In genomic region chr20:25059487-25059820, GRCh38 we compare ENCODE assay signal across 16 cellular contexts. TPM values are rescaled to one million over a fixed set of nuclear protein-coding genes. Genes with fewer than 3 reads are reported as not detected.
DNase-seq lines count a peak whose midpoint lies in the region; ATAC-seq and TF ChIP-seq lines count a peak whose summit lies in the region.
"Had no signal": no experiment of that assay in that cellular context is flagged by ENCODE, and none has a peak within 500 bp of the region (broad histone marks: within the 10 kb centered on the region; RNA-seq: fewer than 3 reads in every experiment).

No MANE protein-coding gene starts in this region.

- peaks cover 26 to 47% (median 42%) of the 10 kb centered on the region in 6 donors for H3K4me1 ChIP-seq in spleen

- peak overlapping the region; percentile 89 for H3K27ac ChIP-seq in CD4-positive, alpha-beta T cell (ENCODE audit: low read depth, low read length)
- H3K27ac ChIP-seq in spleen: peak overlapping the region in 7 of 8 donors; percentile 74 to 98 (median 93)

- 83 to 87% (median 86%) methylated on average over 5 of the region's 5 CpGs for WGBS in spleen, 5 donors

- no peaks in the 10 kb centered on the region for H3K27me3 Mint-ChIP-seq in CD4-positive, alpha-beta T cell
- H3K27me3 Mint-ChIP-seq in activated B cell treated with CpG ODN at 0.5 μM for 24 hours: no peaks in the 10 kb centered on the region
- peaks cover 3 to 24% (median 4%) of the 10 kb centered on the region in 3 donors for H3K27me3 Mint-ChIP-seq in immature natural killer cell (ENCODE audit: low read depth in 3 of 3)

- peak overlapping the region; percentile 88 for H3K27ac Mint-ChIP-seq in CD4-positive, alpha-beta T cell
- peak overlapping the region; percentile 80 for H3K27ac Mint-ChIP-seq in activated B cell treated with CpG ODN at 0.5 μM for 24 hours
- H3K27ac Mint-ChIP-seq in immature natural killer cell: peak overlapping the region; percentile 90 to 96 (median 93)

- intact Hi-C loops in CD4-positive, alpha-beta T cell (cut with DNase I, micrococcal nuclease): loop anchor here in 1 of 2 experiments (5.0 to 10.0 kb wide), 4 partner anchors 188 to 1707 kb away; partner anchors contain the start of genes ABHD12, NAPB, NXT1 and PYGB
- intact Hi-C loops in activated B cell treated with CpG ODN at 0.5 μM for 24 hours (cut with micrococcal nuclease): loop anchor here (2.0 to 5.0 kb wide), 4 partner anchors 233 to 1697 kb away; partner anchors contain the start of genes ABHD12, GZF1 and ZNF337
- intact Hi-C loops in spleen (cut with DNase I; ENCODE audit: low total_unique reads): no loop called here

- peaks cover 0 to 6% (median 0%) of the 10 kb centered on the region in 6 donors for H3K36me3 ChIP-seq in spleen
- H3K36me3 ChIP-seq: neutrophil had no signal

- TF ChIP-seq POLR2A in spleen (IDR thresholded peaks at IDR 0.05): no peak

- H3K9me3 ChIP-seq in CD4-positive, alpha-beta T cell (ENCODE audit: control insufficient read depth, low read length): no peaks in the 10 kb centered on the region
- no peaks in the 10 kb centered on the region for H3K9me3 ChIP-seq in spleen
- H3K9me3 ChIP-seq: neutrophil had no signal

- DNase-seq in CD4-positive, alpha-beta T cell: no peak
- DNase-seq in activated B cell treated with CpG ODN at 0.5 μM for 24 hours (no peak), immature natural killer cell (no peak), spleen (peak; percentile 51), HPDE6-E6E7 (ENCODE audit: extremely low spot score) (no peak), cerebellar cortex (ENCODE audit: low spot score) (no peak), DMS114 treated with DMSO at 0.1 percent for 48 hours (lab: John Stamatoyannopoulos, UW; ENCODE audit: unreplicated experiment) (no peak)
- no peak for DNase-seq in stimulated activated naive CD8-positive, alpha-beta T cell treated with anti-CD3 and anti-CD28 coated beads, Interleukin-15, Interleukin-2, amounts not matched to agents 100 U/mL and 50 U/mL, for 24 hours
- DNase-seq: cortex of kidney; NCI-H1092; OCI-M1; stimulated activated CD4-positive, alpha-beta T cell treated with anti-CD3 and anti-CD28 coated beads, Interleukin-15, amount 100 ng/mL, for 24 hours; T-helper 9 cell had no signal

- no peaks in the 10 kb centered on the region for H3K27me3 ChIP-seq in CD4-positive, alpha-beta T cell (ENCODE audit: control insufficient read depth, insufficient read depth, low read length)
- no peaks in the 10 kb centered on the region for H3K27me3 ChIP-seq in spleen (replicated peaks in 1 of 7)

- peak overlapping the region; percentile 73 for H3K4me3 Mint-ChIP-seq in CD4-positive, alpha-beta T cell
- no peak overlapping the region for H3K4me3 Mint-ChIP-seq in activated B cell treated with CpG ODN at 0.5 μM for 24 hours
- peak overlapping the region; percentile 17 to 87 (median 83) for H3K4me3 Mint-ChIP-seq in immature natural killer cell

- CTCF ChIA-PET in CD4-positive, alpha-beta T cell (lab: Charles Lee): interaction anchor here (0.7 to 3.6 kb wide), 2 partner anchors 65 to 120 kb away, joined by 3 to 13 read pairs; no protein-coding TSS in a partner anchor
- CTCF ChIA-PET in activated B cell treated with CpG ODN at 0.5 μM for 24 hours (lab: Charles Lee): interaction anchor here (1.2 to 1.3 kb wide), 2 partner anchors 66 to 340 kb away, joined by 3 to 7 read pairs; no protein-coding TSS in a partner anchor

- no peaks in the 10 kb centered on the region for H3K9me3 Mint-ChIP-seq in CD4-positive, alpha-beta T cell
- H3K9me3 Mint-ChIP-seq in activated B cell treated with CpG ODN at 0.5 μM for 24 hours (no peaks in the 10 kb centered on the region), immature natural killer cell (no peaks in the 10 kb centered on the region)

- H3K4me3 ChIP-seq in spleen: peak overlapping the region in 2 of 8 donors; percentile 79 to 96

- ATAC-seq in CD4-positive, alpha-beta T cell (ENCODE audit: poor library complexity): no peak
- no peak for ATAC-seq in activated B cell treated with CpG ODN at 0.5 μM for 24 hours (ENCODE audit: low read depth)
- ATAC-seq in stimulated activated naive CD8-positive, alpha-beta T cell treated with anti-CD3 and anti-CD28 coated beads, Interleukin-15, Interleukin-2, amounts not matched to agents 100 U/mL and 50 U/mL, for 24 hours: no peak

- POLR2A ChIA-PET in CD4-positive, alpha-beta T cell (lab: Charles Lee): interaction anchor here (0.7 to 3.5 kb wide), 6 partner anchors 16 to 137 kb away, joined by 3 to 77 read pairs (median 20); partner anchors contain the start of genes APMAP and ENTPD6
- POLR2A ChIA-PET in activated B cell treated with CpG ODN at 0.5 μM for 24 hours (lab: Charles Lee): interaction anchor here (1.0 to 4.8 kb wide), 6 partner anchors 10 to 136 kb away, joined by 3 to 54 read pairs (median 23); partner anchors contain the start of genes APMAP and ENTPD6

- H3K4me1 Mint-ChIP-seq in CD4-positive, alpha-beta T cell (ENCODE audit: low read depth): peaks cover 47% of the 10 kb centered on the region
- H3K4me1 Mint-ChIP-seq in activated B cell treated with CpG ODN at 0.5 μM for 24 hours (peaks cover 51% of the 10 kb centered on the region), immature natural killer cell (peaks cover 38% of the 10 kb centered on the region in 2 donors)

- H3K36me3 Mint-ChIP-seq in CD4-positive, alpha-beta T cell (ENCODE audit: low read depth): peaks cover 13% of the 10 kb centered on the region
- H3K36me3 Mint-ChIP-seq in activated B cell treated with CpG ODN at 0.5 μM for 24 hours (ENCODE audit: low read depth): peaks cover 10% of the 10 kb centered on the region
- H3K36me3 Mint-ChIP-seq in immature natural killer cell: no peaks in the 10 kb centered on the region

- no peak for TF ChIP-seq CTCF in CD4-positive, alpha-beta T cell (IDR thresholded peaks at IDR 0.05)
- TF ChIP-seq CTCF in activated B cell treated with CpG ODN at 0.5 μM for 24 hours (IDR thresholded peaks at IDR 0.05) (no peak), spleen (IDR thresholded peaks at IDR 0.05 in 8 of 11, conservative IDR thresholded peaks at IDR 0.05 in 3 of 11) (no peak)

RNA-seq across cellular contexts. Expression of gene ACSS1, which starts 1.5 kb away (rescaled TPM):
- total RNA-seq in CD4-positive, alpha-beta T cell: 10 to 100 TPM; 18.9 TPM
- 30.5 and 34.4 TPM in 2 replicates for total RNA-seq in activated B cell treated with CpG ODN at 0.5 μM for 24 hours
- polyA plus RNA-seq in immature natural killer cell: 10 to 100 TPM; 66.6 to 85.2 (median 83.7) TPM
- 10 to 100 TPM; 34.0 to 50.8 (median 41.3) TPM for total RNA-seq in spleen
- polyA plus RNA-seq in spleen: 10 to 100 TPM; 20.3 to 26.8 (median 26.3) TPM

RNA-seq across cellular contexts. Expression of gene VSX1, which starts 22.5 kb away (rescaled TPM):
- total RNA-seq in CD4-positive, alpha-beta T cell: not detected
- total RNA-seq in activated B cell treated with CpG ODN at 0.5 μM for 24 hours (not detected in 2 replicates), spleen (not detected)
- polyA plus RNA-seq in immature natural killer cell (not detected), spleen (not detected)
- total RNA-seq: HT1080 had no signal
- polyA plus RNA-seq: keratinocyte had no signal
